35 cellular contexts compared by ENCODE assay signal in the genomic region with DNA sequence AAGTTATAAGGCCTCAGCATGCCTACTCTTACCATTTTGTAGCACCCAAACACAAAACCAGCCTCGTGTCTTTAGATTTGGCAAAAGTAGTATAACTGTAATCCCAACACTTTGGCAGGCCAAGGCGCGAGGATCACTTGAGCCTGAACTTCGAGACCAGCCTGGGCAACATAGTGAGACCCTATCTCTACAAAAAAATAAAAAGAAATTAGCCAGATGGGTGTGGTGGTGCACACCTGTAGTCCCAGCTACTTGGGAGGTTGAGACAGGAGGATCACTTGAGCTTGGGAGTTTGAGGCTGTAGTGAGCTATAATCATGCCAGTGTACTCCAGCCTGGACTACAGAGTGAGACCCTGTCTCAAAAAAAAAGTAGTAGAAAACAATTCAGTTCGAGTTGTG.
"Had no signal": no experiment of that assay in that cellular context is flagged by ENCODE, and none has a peak within 500 bp of the region (broad histone marks: within the 10 kb centered on the region; RNA-seq: fewer than 3 reads in every experiment).

No MANE protein-coding gene starts in this region.

- H3K9me3 ChIP-seq: MG63 had no signal

- H3K4me3 ChIP-seq: MG63 had no signal

- DNase-seq: Karpas-422, Kasumi-1, MG63, MM.1S, MV-4-11, NCI-H1048, NCI-H1092, NCI-H1092 treated with DMSO at 0.1 percent for 48 hours, NCI-H1105, NCI-H1105 treated with DMSO at 0.1 percent for 48 hours, NCI-H1417, NCI-H1417 treated with DMSO at 0.1 percent for 48 hours, NCI-H1436, NCI-H1436 treated with DMSO at 0.1 percent for 48 hours, NCI-H146, NCI-H1694, NCI-H1694 treated with DMSO at 0.1 percent for 48 hours, NCI-H187, NCI-H187 treated with DMSO at 0.1 percent for 48 hours, NCI-H1930, NCI-H2029, NCI-H2029 treated with DMSO at 0.1 percent for 48 hours, NCI-H2081, NCI-H2081 treated with DMSO at 0.1 percent for 48 hours, NCI-H2107, NCI-H2171, NCI-H2171 treated with DMSO at 0.1 percent for 48 hours, NCI-H2227 treated with DMSO at 0.1 percent for 48 hours, NCI-H226, NCI-H345, NCI-H446, NCI-H446 treated with DMSO at 0.1 percent for 48 hours, NCI-H510A, NCI-H510A treated with DMSO at 0.1 percent for 48 hours, NCI-H524 had no signal
